ENCODE assay signal across 14 cellular contexts in genomic region chr11:61799665-61800284, GRCh38.
"Had no signal": no experiment of that assay in that cellular context is flagged by ENCODE, and none has a peak within 500 bp of the region (broad histone marks: within the 10 kb centered on the region; RNA-seq: fewer than 3 reads in every experiment).

No MANE protein-coding gene starts in this region.

- H3K36me3 ChIP-seq: pancreas had no signal

- DNase-seq: activated CD4-positive, CD25-positive, alpha-beta regulatory T cell; activated gamma-delta T cell; activated naive CD8-positive, alpha-beta T cell treated with anti-CD3 and anti-CD28 coated beads, Interleukin-2, amount 10 ng/mL, durations not matched to agents 7 days and 5 days; activated T-cell treated with anti-CD3 and anti-CD28 coated beads, Interleukin-2, amount 50 U/mL, for 48 hours; anterior cingulate cortex; left ventricle myocardium inferior; mesenchymal stem cell; stimulated activated CD4-positive, alpha-beta T cell treated with anti-CD3 and anti-CD28 coated beads, Interleukin-2, amount 100 ng/mL, for 48 hours; stimulated activated naive CD8-positive, alpha-beta T cell treated with anti-CD3 and anti-CD28 coated beads, Interleukin-15, amount 100 ng/mL, for 72 hours; T-cell had no signal

- H3K4me1 ChIP-seq: pancreas had no signal

- H3K9me3 ChIP-seq: gastroesophageal sphincter, left ventricle myocardium inferior, pancreas, thoracic aorta had no signal

- FAIRE-seq: keratinocyte, pancreas had no signal

- H3K27me3 ChIP-seq: gastroesophageal sphincter, pancreas had no signal

- H3K4me3 ChIP-seq: gastroesophageal sphincter, left ventricle myocardium inferior, pancreas, thoracic aorta had no signal

- H3K27ac ChIP-seq: gastroesophageal sphincter, left ventricle myocardium inferior, pancreas, thoracic aorta had no signal
